Comparison of ENCODE assay signal across 8 cellular contexts in the genomic region with DNA sequence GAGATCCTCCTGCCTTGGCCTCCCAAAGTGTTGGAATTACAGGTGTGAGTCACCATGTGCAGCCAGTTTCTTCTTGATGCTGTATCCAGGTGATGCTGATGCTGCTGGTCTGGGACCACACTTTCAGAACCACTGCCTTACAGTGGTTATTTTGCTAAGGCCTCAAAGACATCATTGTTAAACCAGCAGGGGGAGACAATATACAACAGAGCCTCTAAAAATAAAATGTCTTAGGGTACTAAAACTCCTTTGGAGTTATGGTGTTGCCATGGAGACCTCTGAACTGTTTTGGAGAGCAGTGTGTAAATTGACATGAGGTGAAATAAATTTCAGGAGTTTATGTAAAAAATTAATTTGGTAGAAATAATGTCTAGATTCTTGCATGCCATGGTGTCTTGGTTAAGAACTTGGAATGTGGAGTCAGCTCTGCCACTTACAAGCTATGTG. TPM values are rescaled to one million over a fixed set of nuclear protein-coding genes. Genes with fewer than 3 reads are reported as not detected.
DNase-seq lines count a peak whose midpoint lies in the region; ATAC-seq and TF ChIP-seq lines count a peak whose summit lies in the region.

No MANE protein-coding gene starts in this region.

- peak; percentile 71 for TF ChIP-seq CTCF in thoracic aorta (IDR thresholded peaks at IDR 0.05)

- ATAC-seq in thoracic aorta (ENCODE audit: insufficient number of reproducible peaks, low FRiP score, low read depth) (peak; percentile 54), GM19463 (IDR thresholded peaks at IDR 0.05; ENCODE audit: unreplicated experiment) (no peak)

- no peak overlapping the region for H2AFZ ChIP-seq in ACC112 (ENCODE audit: low read length, unreplicated experiment)

- no peaks in the 10 kb centered on the region for H3K36me3 ChIP-seq in ACC112 (ENCODE audit: insufficient read depth, low read length)
- no peaks in the 10 kb centered on the region for H3K36me3 ChIP-seq in SK-N-MC (ENCODE audit: insufficient read depth, low read length)
- H3K36me3 ChIP-seq in thoracic aorta: no peaks in the 10 kb centered on the region

- H3K9me3 ChIP-seq in SK-N-MC (ENCODE audit: low read depth, low read length) (no peaks in the 10 kb centered on the region), thoracic aorta (no peaks in the 10 kb centered on the region)

- no peak overlapping the region for H3K4me3 ChIP-seq in ACC112 (ENCODE audit: low read depth, low read length)
- no peak overlapping the region for H3K4me3 ChIP-seq in SK-N-MC
- H3K4me3 ChIP-seq in thoracic aorta: peak overlapping the region; percentile 84

- peak overlapping the region; percentile 14; the same call in 1 of the 2 replicates for H3K27ac ChIP-seq in ACC112 (ENCODE audit: low read depth, low read length)
- no peak overlapping the region for H3K27ac ChIP-seq in SK-N-MC
- peak overlapping the region in 1 of 2 donors; percentile 84 for H3K27ac ChIP-seq in thoracic aorta

- H3K79me2 ChIP-seq in ACC112 (ENCODE audit: control insufficient read depth, insufficient read depth, low read length, unreplicated experiment): no peaks in the 10 kb centered on the region

- H3K27me3 ChIP-seq in ACC112 (ENCODE audit: insufficient read depth, low read length) (no peaks in the 10 kb centered on the region), thoracic aorta (replicated peaks; ENCODE audit: insufficient read depth) (no peaks in the 10 kb centered on the region)

- peaks cover 25% of the 10 kb centered on the region for H3K4me1 ChIP-seq in ACC112 (ENCODE audit: control insufficient read depth, insufficient read depth, low read length, unreplicated experiment)
- H3K4me1 ChIP-seq in thoracic aorta (ENCODE audit: control insufficient read depth in 1 of 2, low read depth in 2 of 2): peaks cover 16 to 36% of the 10 kb centered on the region in 2 donors

- no peak overlapping the region for H3K9ac ChIP-seq in SK-N-MC (ENCODE audit: insufficient read length)

- DNase-seq in GM03348 (ENCODE audit: low spot score) (peak; percentile 83), MV-4-11 (lab: John Stamatoyannopoulos, UW) (peak; percentile 76), SK-N-MC (ENCODE audit: low read depth, low spot score) (peak; percentile 67), cerebellar cortex (ENCODE audit: low spot score) (peak; percentile 65), left kidney (ENCODE audit: low read depth, low spot score) (peak; percentile 92), thoracic aorta (ENCODE audit: low spot score) (no peak)

RNA-seq across cellular contexts. Expression of gene ARG2, which starts 1.1 kb away (rescaled TPM):
- 10 to 100 TPM in 1 of 2 donors, 1 to 10 TPM in 1; 2.8 to 12.5 TPM for total RNA-seq in thoracic aorta

RNA-seq across cellular contexts. Expression of gene PIGH, which starts 18.6 kb away (rescaled TPM):
- 10 to 100 TPM; 32.7 to 34.5 TPM for total RNA-seq in thoracic aorta

RNA-seq across cellular contexts. Expression of gene VTI1B, which starts 55.8 kb away (rescaled TPM):
- total RNA-seq in thoracic aorta: 10 to 100 TPM; 47.9 to 58.3 TPM
